34 cellular contexts compared by ENCODE assay signal in the genomic region with DNA sequence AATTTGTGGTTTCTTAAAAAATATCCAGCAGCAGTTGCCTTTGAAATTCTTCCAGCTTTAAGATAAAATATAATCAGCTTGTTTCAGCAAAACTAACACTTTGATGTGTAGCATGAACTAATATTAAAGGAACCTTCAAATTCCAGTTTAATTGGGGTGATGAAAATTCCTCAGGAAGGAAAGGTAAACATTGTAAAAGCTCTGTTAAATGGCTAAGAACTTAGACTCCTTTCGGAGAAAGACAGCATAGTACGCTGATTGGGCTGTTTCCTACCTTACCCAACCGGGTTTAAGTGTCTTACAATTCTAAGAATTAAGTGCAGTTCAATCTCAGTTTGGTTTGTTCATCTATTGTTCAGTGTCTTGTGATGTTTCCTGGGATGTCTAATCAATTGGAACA.
"Had no signal": no experiment of that assay in that cellular context is flagged by ENCODE, and none has a peak within 500 bp of the region (broad histone marks: within the 10 kb centered on the region; RNA-seq: fewer than 3 reads in every experiment).

No MANE protein-coding gene starts in this region.

- H3K27me3 Mint-ChIP-seq: activated CD4-positive, alpha-beta memory T cell treated with anti-CD3 and anti-CD28 coated beads, Interleukin-2, amount 10 ng/mL, durations not matched to agents 7 days and 5 days; activated CD8-positive, alpha-beta memory T cell treated with anti-CD3 and anti-CD28 coated beads, Interleukin-2, amount 10 ng/mL, durations not matched to agents 7 days and 5 days; activated naive CD8-positive, alpha-beta T cell treated with anti-CD3 and anti-CD28 coated beads for 36 hours; central memory CD8-positive, alpha-beta T cell had no signal

- H3K4me1 Mint-ChIP-seq: activated CD4-positive, alpha-beta memory T cell treated with anti-CD3 and anti-CD28 coated beads, Interleukin-2, amount 10 ng/mL, durations not matched to agents 7 days and 5 days; activated CD8-positive, alpha-beta memory T cell treated with anti-CD3 and anti-CD28 coated beads, Interleukin-2, amount 10 ng/mL, durations not matched to agents 7 days and 5 days; activated naive CD8-positive, alpha-beta T cell treated with anti-CD3 and anti-CD28 coated beads for 36 hours; central memory CD8-positive, alpha-beta T cell had no signal

- H3K36me3 Mint-ChIP-seq: activated CD8-positive, alpha-beta memory T cell treated with anti-CD3 and anti-CD28 coated beads, Interleukin-2, amount 10 ng/mL, durations not matched to agents 7 days and 5 days; activated naive CD8-positive, alpha-beta T cell treated with anti-CD3 and anti-CD28 coated beads for 36 hours had no signal

- FAIRE-seq: TTC549 had no signal

- H3K4me3 Mint-ChIP-seq: activated CD4-positive, alpha-beta memory T cell treated with anti-CD3 and anti-CD28 coated beads, Interleukin-2, amount 10 ng/mL, durations not matched to agents 7 days and 5 days; activated CD8-positive, alpha-beta memory T cell treated with anti-CD3 and anti-CD28 coated beads, Interleukin-2, amount 10 ng/mL, durations not matched to agents 7 days and 5 days; activated naive CD8-positive, alpha-beta T cell treated with anti-CD3 and anti-CD28 coated beads for 36 hours; central memory CD8-positive, alpha-beta T cell; T-helper 1 cell treated with Interleukin-12 subunit alpha and Interleukin-12 subunit beta and Interleukin-4 antibody, amounts not matched to agents 30 μg/mL and 1 μg/mL, for 36 hours; T-helper 2 cell treated with Interferon-gamma antibody and Interleukin-4, amounts not matched to agents 5 μg/mL and 100 μg/mL, for 36 hours had no signal

- H3K27ac Mint-ChIP-seq: activated CD4-positive, alpha-beta memory T cell treated with anti-CD3 and anti-CD28 coated beads, Interleukin-2, amount 10 ng/mL, durations not matched to agents 7 days and 5 days; activated CD8-positive, alpha-beta memory T cell treated with anti-CD3 and anti-CD28 coated beads, Interleukin-2, amount 10 ng/mL, durations not matched to agents 7 days and 5 days; activated naive CD8-positive, alpha-beta T cell treated with anti-CD3 and anti-CD28 coated beads for 36 hours; T-helper 1 cell treated with Interleukin-12 subunit alpha and Interleukin-12 subunit beta and Interleukin-4 antibody, amounts not matched to agents 30 μg/mL and 1 μg/mL, for 36 hours; T-helper 2 cell treated with Interferon-gamma antibody and Interleukin-4, amounts not matched to agents 5 μg/mL and 100 μg/mL, for 36 hours had no signal

- H3K9me3 Mint-ChIP-seq: activated naive CD8-positive, alpha-beta T cell treated with anti-CD3 and anti-CD28 coated beads for 36 hours; T-helper 1 cell treated with Interleukin-12 subunit alpha and Interleukin-12 subunit beta and Interleukin-4 antibody, amounts not matched to agents 30 μg/mL and 1 μg/mL, for 36 hours had no signal

- H3K9me3 ChIP-seq: ascending aorta, SJCRH30 had no signal

- H3K27me3 ChIP-seq: ascending aorta, cardiac muscle cell, SJCRH30 had no signal

- ATAC-seq: activated CD8-positive, alpha-beta memory T cell treated with anti-CD3 and anti-CD28 coated beads, Interleukin-2, amount 10 ng/mL, durations not matched to agents 7 days and 5 days had no signal

- H3K27ac ChIP-seq: ascending aorta, cardiac muscle cell, SJCRH30, SK-N-MC had no signal

- H3K36me3 ChIP-seq: ascending aorta, cardiac muscle cell, SJCRH30 had no signal

- H3K4me1 ChIP-seq: ascending aorta, SJCRH30 had no signal

- H3K4me3 ChIP-seq: ascending aorta, cardiac muscle cell, SJCRH30, SK-N-MC had no signal

- DNase-seq: activated CD4-positive, alpha-beta memory T cell treated with anti-CD3 and anti-CD28 coated beads, Interleukin-2, amount 10 ng/mL, durations not matched to agents 7 days and 5 days; activated CD4-positive, alpha-beta T cell treated with anti-CD3 and anti-CD28 coated beads for 1 hour; activated CD4-positive, alpha-beta T cell treated with anti-CD3 and anti-CD28 coated beads for 48 hours; activated CD4-positive, CD25-positive, alpha-beta regulatory T cell; activated CD8-positive, alpha-beta memory T cell treated with anti-CD3 and anti-CD28 coated beads for 24 hours; activated CD8-positive, alpha-beta memory T cell treated with anti-CD3 and anti-CD28 coated beads, Interleukin-2, amount 10 ng/mL, durations not matched to agents 7 days and 5 days; activated CD8-positive, alpha-beta memory T cell treated with anti-CD3 and anti-CD28 coated beads, Interleukin-2, amount 50 U/mL, for 48 hours; activated effector memory CD4-positive, alpha-beta T cell treated with Interleukin-2 at 50 U/mL for 16 hours; activated naive CD4-positive, alpha-beta T cell treated with anti-CD3 and anti-CD28 coated beads, Interleukin-2, amount 50 U/mL, for 16 hours; activated naive CD8-positive, alpha-beta T cell treated with anti-CD3 and anti-CD28 coated beads for 36 hours; activated T-cell treated with anti-CD3 and anti-CD28 coated beads, Interleukin-2, amount 50 U/mL, for 48 hours; amygdala; Karpas-422; KBM-7; MM.1S; MV-4-11; NCI-H1092; NCI-H1436 treated with DMSO at 0.1 percent for 48 hours; NCI-H187; NCI-H2029 treated with DMSO at 0.1 percent for 48 hours; NCI-H2107; NCI-H2171; NCI-H446; NCI-H524; NCI-H69; SHP77; SJCRH30 had no signal
